ENCODE assay signal across 35 cellular contexts in the genomic region with DNA sequence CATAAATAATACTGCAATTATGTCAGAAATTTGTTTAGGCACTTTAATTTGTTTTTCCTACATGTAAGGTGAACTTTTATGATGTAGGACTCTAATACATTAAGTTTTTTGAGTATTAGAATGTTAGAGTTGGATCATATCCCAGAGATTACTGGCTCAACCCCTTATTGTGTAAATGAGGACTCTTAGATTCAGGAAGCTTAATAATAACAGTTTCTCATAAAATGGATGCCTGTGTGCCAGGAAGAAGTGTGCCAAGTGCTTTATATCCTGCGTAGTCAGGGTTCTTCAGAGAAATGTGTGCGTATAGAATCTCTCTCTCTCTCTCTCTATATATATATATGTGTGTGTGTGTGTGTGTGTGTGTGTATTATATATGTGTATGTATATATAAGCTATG.
"Had no signal": no experiment of that assay in that cellular context is flagged by ENCODE, and none has a peak within 500 bp of the region (broad histone marks: within the 10 kb centered on the region; RNA-seq: fewer than 3 reads in every experiment).

No MANE protein-coding gene starts in this region.

- ATAC-seq: activated CD8-positive, alpha-beta T cell treated with anti-CD3 and anti-CD28 coated beads for 36 hours; activated naive CD4-positive, alpha-beta T cell treated with anti-CD3 and anti-CD28 coated beads, Interleukin-2, amount 50 U/mL, for 72 hours; activated T-cell treated with anti-CD3 and anti-CD28 coated beads, Interleukin-2, amount 50 U/mL, for 4 hours; activated T-cell treated with anti-CD3 and anti-CD28 coated beads, Interleukin-2, amount 50 U/mL, for 72 hours; activated T-helper 17 cell treated with anti-CD3 and anti-CD28 coated beads, Interleukin-2, amount 50 U/mL, for 72 hours; body of pancreas had no signal

- H3K36me3 ChIP-seq: adrenal gland, brain microvascular endothelial cell, breast epithelium had no signal

- H3K27me3 Mint-ChIP-seq: activated B cell treated with CpG ODN at 0.5 μM for 24 hours; activated CD4-positive, alpha-beta memory T cell treated with anti-CD3 and anti-CD28 coated beads for 36 hours; activated CD4-positive, alpha-beta T cell treated with anti-CD3 and anti-CD28 coated beads, Interleukin-2, amount 10 ng/mL, durations not matched to agents 24 days and 14 days; activated CD8-positive, alpha-beta T cell treated with anti-CD3 and anti-CD28 coated beads for 36 hours; activated naive CD8-positive, alpha-beta T cell treated with anti-CD3 and anti-CD28 coated beads for 36 hours; activated T-helper 17 cell treated with anti-CD3 and anti-CD28 coated beads, Interleukin-2, amount 50 U/mL, for 72 hours had no signal

- H3K4me1 ChIP-seq: adrenal gland, body of pancreas, breast epithelium had no signal

- H3K4me1 Mint-ChIP-seq: activated B cell treated with CpG ODN at 0.5 μM for 24 hours; activated CD4-positive, alpha-beta T cell treated with anti-CD3 and anti-CD28 coated beads, Interleukin-2, amount 10 ng/mL, durations not matched to agents 24 days and 14 days; activated naive CD8-positive, alpha-beta T cell treated with anti-CD3 and anti-CD28 coated beads for 36 hours; activated T-helper 17 cell treated with anti-CD3 and anti-CD28 coated beads, Interleukin-2, amount 50 U/mL, for 72 hours had no signal

- DNase-seq: activated B cell treated with CpG ODN at 0.5 μM for 24 hours; activated CD4-positive, alpha-beta memory T cell treated with anti-CD3 and anti-CD28 coated beads for 36 hours; activated CD4-positive, alpha-beta T cell treated with anti-CD3 and anti-CD28 coated beads for 4 hours; activated CD4-positive, alpha-beta T cell treated with anti-CD3 and anti-CD28 coated beads, Interleukin-2, amount 10 ng/mL, durations not matched to agents 24 days and 14 days; activated CD4-positive, alpha-beta T cell treated with anti-CD3 and anti-CD28 coated beads, Interleukin-2, amount 50 U/mL, for 1 hour; activated CD4-positive, alpha-beta T cell treated with anti-CD3 and anti-CD28 coated beads, Interleukin-2, amount 50 U/mL, for 4 hours; activated CD4-positive, CD25-positive, alpha-beta regulatory T cell treated with anti-CD3 and anti-CD28 coated beads, Interleukin-2, amount 50 U/mL, for 72 hours; activated CD8-positive, alpha-beta memory T cell treated with anti-CD3 and anti-CD28 coated beads, Interleukin-2, amount 50 U/mL, for 4 hours; activated CD8-positive, alpha-beta T cell treated with anti-CD3 and anti-CD28 coated beads for 36 hours; activated effector memory CD4-positive, alpha-beta T cell treated with anti-CD3 and anti-CD28 coated beads, Interleukin-2, amount 50 U/mL, for 16 hours; activated gamma-delta T cell treated with Interleukin-2 at 50 U/mL for 16 hours; activated naive CD4-positive, alpha-beta T cell; activated naive CD4-positive, alpha-beta T cell treated with anti-CD3 and anti-CD28 coated beads for 36 hours; activated naive CD4-positive, alpha-beta T cell treated with anti-CD3 and anti-CD28 coated beads, Interleukin-2, amount 50 U/mL, for 16 hours; activated naive CD8-positive, alpha-beta T cell treated with anti-CD3 and anti-CD28 coated beads for 36 hours; activated T-cell treated with anti-CD3 and anti-CD28 coated beads for 4 hours; activated T-cell treated with anti-CD3 and anti-CD28 coated beads, Interleukin-2, amount 50 U/mL, for 1 hour; activated T-cell treated with anti-CD3 and anti-CD28 coated beads, Interleukin-2, amount 50 U/mL, for 4 hours; activated T-cell treated with anti-CD3 and anti-CD28 coated beads, Interleukin-2, amount 50 U/mL, for 72 hours; adrenal gland; amniotic stem cell; aorta; body of pancreas; brain microvascular endothelial cell; central memory CD4-positive, alpha-beta T cell; T-helper 1 cell; T-helper 2 cell; T-helper 9 cell had no signal

- H3K27ac ChIP-seq: adrenal gland, body of pancreas, brain microvascular endothelial cell, breast epithelium, VCaP had no signal

- H3K9me3 Mint-ChIP-seq: activated B cell treated with CpG ODN at 0.5 μM for 24 hours; activated CD4-positive, alpha-beta memory T cell treated with anti-CD3 and anti-CD28 coated beads for 36 hours; activated CD4-positive, alpha-beta T cell treated with anti-CD3 and anti-CD28 coated beads, Interleukin-2, amount 10 ng/mL, durations not matched to agents 24 days and 14 days; activated CD8-positive, alpha-beta T cell treated with anti-CD3 and anti-CD28 coated beads for 36 hours; activated naive CD4-positive, alpha-beta T cell treated with anti-CD3 and anti-CD28 coated beads for 36 hours; activated naive CD8-positive, alpha-beta T cell treated with anti-CD3 and anti-CD28 coated beads for 36 hours; activated T-helper 1 cell treated with anti-CD3 and anti-CD28 coated beads, Interleukin-12 subunit alpha, Interleukin-12 subunit beta, Interleukin-2, Interleukin-4 antibody, amounts not matched to agents 30 ng/mL and 10 ng/mL and 1 ng/mL, durations not matched to agents 14 hours and 24 hours and 36 hours had no signal

- H3K27me3 ChIP-seq: body of pancreas, brain microvascular endothelial cell, breast epithelium had no signal

- H3K9me3 ChIP-seq: adrenal gland, body of pancreas, breast epithelium had no signal

- H3K4me3 ChIP-seq: adrenal gland, body of pancreas, breast epithelium had no signal

- H3K27ac Mint-ChIP-seq: activated B cell treated with CpG ODN at 0.5 μM for 24 hours; activated CD4-positive, alpha-beta memory T cell treated with anti-CD3 and anti-CD28 coated beads for 36 hours; activated CD4-positive, alpha-beta T cell treated with anti-CD3 and anti-CD28 coated beads, Interleukin-2, amount 10 ng/mL, durations not matched to agents 24 days and 14 days; activated CD8-positive, alpha-beta T cell treated with anti-CD3 and anti-CD28 coated beads for 36 hours; activated naive CD4-positive, alpha-beta T cell treated with anti-CD3 and anti-CD28 coated beads for 36 hours; activated naive CD4-positive, alpha-beta T cell treated with anti-CD3 and anti-CD28 coated beads, Interleukin-2, amount 50 U/mL, for 72 hours; activated naive CD8-positive, alpha-beta T cell treated with anti-CD3 and anti-CD28 coated beads for 36 hours; activated T-cell treated with anti-CD3 and anti-CD28 coated beads, Interleukin-2, amount 50 U/mL, for 72 hours; activated T-helper 1 cell treated with anti-CD3 and anti-CD28 coated beads, Interleukin-12 subunit alpha, Interleukin-12 subunit beta, Interleukin-2, Interleukin-4 antibody, amounts not matched to agents 30 ng/mL and 10 ng/mL and 1 ng/mL, durations not matched to agents 14 hours and 24 hours and 36 hours; activated T-helper 17 cell treated with anti-CD3 and anti-CD28 coated beads, Interleukin-2, amount 50 U/mL, for 72 hours; T-helper 1 cell treated with Interleukin-12 subunit alpha and Interleukin-12 subunit beta and Interleukin-4 antibody, amounts not matched to agents 30 μg/mL and 1 μg/mL, for 36 hours; T-helper 2 cell treated with Interferon-gamma antibody and Interleukin-4, amounts not matched to agents 5 μg/mL and 100 μg/mL, for 36 hours had no signal

- H3K4me3 Mint-ChIP-seq: activated B cell treated with CpG ODN at 0.5 μM for 24 hours; activated CD4-positive, alpha-beta memory T cell treated with anti-CD3 and anti-CD28 coated beads for 36 hours; activated CD4-positive, alpha-beta T cell treated with anti-CD3 and anti-CD28 coated beads, Interleukin-2, amount 10 ng/mL, durations not matched to agents 24 days and 14 days; activated CD8-positive, alpha-beta T cell treated with anti-CD3 and anti-CD28 coated beads for 36 hours; activated naive CD4-positive, alpha-beta T cell treated with anti-CD3 and anti-CD28 coated beads for 36 hours; activated naive CD8-positive, alpha-beta T cell treated with anti-CD3 and anti-CD28 coated beads for 36 hours; activated T-cell treated with anti-CD3 and anti-CD28 coated beads, Interleukin-2, amount 50 U/mL, for 4 hours; activated T-cell treated with anti-CD3 and anti-CD28 coated beads, Interleukin-2, amount 50 U/mL, for 72 hours; activated T-helper 1 cell treated with anti-CD3 and anti-CD28 coated beads, Interleukin-12 subunit alpha, Interleukin-12 subunit beta, Interleukin-2, Interleukin-4 antibody, amounts not matched to agents 30 ng/mL and 10 ng/mL and 1 ng/mL, durations not matched to agents 14 hours and 24 hours and 36 hours; activated T-helper 17 cell treated with anti-CD3 and anti-CD28 coated beads, Interleukin-2, amount 50 U/mL, for 72 hours; T-helper 1 cell treated with Interleukin-12 subunit alpha and Interleukin-12 subunit beta and Interleukin-4 antibody, amounts not matched to agents 30 μg/mL and 1 μg/mL, for 36 hours; T-helper 2 cell treated with Interferon-gamma antibody and Interleukin-4, amounts not matched to agents 5 μg/mL and 100 μg/mL, for 36 hours had no signal
